In genomic region chr16:34050787-34051320, GRCh38 we compare ENCODE assay signal across 20 cellular contexts.
"Had no signal": no experiment of that assay in that cellular context is flagged by ENCODE, and none has a peak within 500 bp of the region (broad histone marks: within the 10 kb centered on the region; RNA-seq: fewer than 3 reads in every experiment).

No MANE protein-coding gene starts in this region.

- H3K4me3 ChIP-seq: psoas muscle, skin epidermis, thoracic aorta, transverse colon had no signal

- H3K27me3 ChIP-seq: foreskin keratinocyte had no signal

- H3K4me1 ChIP-seq: foreskin keratinocyte, parathyroid adenoma, psoas muscle, transverse colon had no signal

- ATAC-seq: foreskin keratinocyte; psoas muscle; sciatic nerve; stimulated activated naive B cell treated with anti-CD40 and anti-IgM and Interleukin-4, amounts not matched to agents 10 μg/mL and 1 μg/mL and 100 μg/mL, for 72 hours; stimulated activated naive CD8-positive, alpha-beta T cell treated with anti-CD3 and anti-CD28 coated beads, Interleukin-15, amount 100 ng/mL, for 72 hours had no signal

- H3K27ac ChIP-seq: foreskin keratinocyte, parathyroid adenoma, psoas muscle, skin epidermis, thoracic aorta, transverse colon had no signal

- H3K36me3 ChIP-seq: thoracic aorta, transverse colon had no signal

- DNase-seq: endodermal cell; erythroblast; foreskin keratinocyte; head of caudate nucleus; hippocampal formation; kidney glomerular epithelial cell; mesendoderm; naive B cell; occipital lobe; psoas muscle; retina; stimulated activated CD4-positive, alpha-beta T cell treated with anti-CD3 and anti-CD28 coated beads, Interleukin-2, amount 100 ng/mL, for 24 hours; stimulated activated CD4-positive, alpha-beta T cell treated with anti-CD3 and anti-CD28 coated beads, Interleukin-4, amount 100 ng/mL, for 4 hours; stimulated activated naive B cell treated with anti-CD40 and anti-IgM and Interleukin-4, amounts not matched to agents 10 μg/mL and 1 μg/mL and 100 μg/mL, for 72 hours; stimulated activated naive CD8-positive, alpha-beta T cell treated with anti-CD3 and anti-CD28 coated beads, Interleukin-15, amount 100 ng/mL, for 72 hours; transverse colon had no signal

- H3K9me3 ChIP-seq: psoas muscle, thoracic aorta had no signal
